In the genomic region with DNA sequence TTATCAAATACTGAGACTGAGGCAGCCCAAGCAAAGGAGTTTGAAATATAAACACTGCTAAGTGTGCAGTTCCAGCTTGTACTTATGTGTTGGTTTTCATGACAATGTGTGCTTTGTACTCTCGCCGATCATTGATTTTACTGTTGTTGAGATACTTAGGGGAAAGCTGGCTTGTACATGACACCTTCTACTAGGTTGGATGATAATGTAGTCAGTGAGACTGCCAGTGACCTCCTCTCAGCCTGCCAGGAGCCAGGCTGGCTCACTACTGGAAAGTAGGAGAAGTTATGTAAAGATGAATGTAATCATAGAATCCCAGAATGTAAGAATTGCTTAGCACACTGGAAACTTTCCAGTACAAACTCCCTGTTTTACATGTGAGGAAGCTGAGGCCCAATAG, we compare ENCODE assay signal across 16 cellular contexts.
"Had no signal": no experiment of that assay in that cellular context is flagged by ENCODE, and none has a peak within 500 bp of the region (broad histone marks: within the 10 kb centered on the region; RNA-seq: fewer than 3 reads in every experiment).

No MANE protein-coding gene starts in this region.

- H3K9me3 ChIP-seq: gastrocnemius medialis, left ventricle myocardium inferior, lower lobe of right lung, suprapubic skin, thyroid gland had no signal

- H3K36me3 ChIP-seq: gastrocnemius medialis, left ventricle myocardium inferior, lower lobe of right lung, suprapubic skin, thyroid gland had no signal

- H3K27me3 ChIP-seq: gastrocnemius medialis, suprapubic skin, thyroid gland had no signal

- ATAC-seq: gastrocnemius medialis, left cardiac atrium, lower lobe of right lung had no signal

- H3K27ac ChIP-seq: coronary artery, dorsolateral prefrontal cortex, gastrocnemius medialis, left ventricle myocardium inferior, lower lobe of right lung, suprapubic skin, thyroid gland had no signal

- H3K4me3 ChIP-seq: coronary artery, dorsolateral prefrontal cortex, gastrocnemius medialis, left ventricle myocardium inferior, lower lobe of right lung, smooth muscle cell, suprapubic skin, thyroid gland had no signal

- H3K4me1 ChIP-seq: gastrocnemius medialis, left ventricle myocardium inferior, lower lobe of right lung, suprapubic skin, thyroid gland had no signal

- DNase-seq: dorsolateral prefrontal cortex; effector CD8-positive, alpha-beta T cell; gastrocnemius medialis; glutamatergic neuron; kidney; left cardiac atrium; left ventricle myocardium inferior; lower lobe of right lung; nephron progenitor cell; right cardiac atrium; stimulated activated CD4-positive, alpha-beta T cell treated with anti-CD3 and anti-CD28 coated beads, Interleukin-2, amount 100 ng/mL, for 48 hours; stimulated activated naive CD4-positive, alpha-beta T cell treated with Interleukin-2 at 50 U/mL for 16 hours; thyroid gland had no signal
